In the genomic region with DNA sequence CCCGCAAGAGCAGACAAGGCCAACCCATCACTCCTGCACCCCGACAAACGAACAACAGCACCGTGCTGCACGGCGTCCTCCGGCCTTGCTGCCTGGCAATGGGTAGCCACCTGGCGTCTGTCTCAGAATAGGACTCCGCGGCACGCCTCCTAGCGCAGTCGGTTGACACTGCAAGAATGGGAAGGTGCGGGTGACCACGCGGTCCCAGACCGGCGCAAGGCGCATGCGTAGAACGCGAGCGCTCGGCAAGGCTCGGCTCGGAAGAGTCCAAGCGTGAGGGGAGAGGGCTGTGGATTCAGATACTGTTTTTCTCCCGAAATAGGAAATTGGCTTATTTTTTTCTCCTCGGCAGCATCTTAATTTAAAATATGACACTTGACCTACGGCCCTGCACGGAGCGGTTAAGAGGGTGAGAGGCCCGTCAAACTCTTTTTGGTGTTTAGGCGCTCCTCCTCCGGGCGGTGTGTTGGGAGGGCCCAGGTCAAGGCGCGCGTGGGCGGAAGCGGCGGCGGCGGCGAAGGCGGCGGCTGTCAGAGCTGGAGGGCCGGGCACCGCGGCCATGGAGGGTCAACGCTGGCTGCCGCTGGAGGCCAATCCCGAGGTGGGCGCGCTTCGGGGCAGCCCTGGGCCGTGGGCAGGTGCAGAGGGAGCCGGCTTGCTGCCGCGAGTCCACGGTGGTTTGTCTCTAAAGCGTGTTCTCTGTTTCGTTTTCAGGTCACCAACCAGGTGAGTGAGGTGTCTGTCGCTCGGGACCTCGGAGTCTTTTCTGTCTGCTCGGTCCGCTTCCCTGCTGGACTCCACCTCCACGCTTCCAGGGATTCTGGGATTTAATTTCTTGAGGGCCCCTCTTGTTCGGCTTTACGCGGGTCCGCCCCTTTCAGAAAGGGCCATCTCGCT, we compare ENCODE assay signal across 8 cellular contexts. TPM values are rescaled to one million over a fixed set of nuclear protein-coding genes. Genes with fewer than 3 reads are reported as not detected.
A peak's percentile ranks its signal among the peaks of the same experiment; 100 is the strongest.
DNase-seq lines count a peak whose midpoint lies in the region; ATAC-seq and TF ChIP-seq lines count a peak whose summit lies in the region.

A gene (plus strand): TSS at position 530 of the 897 bp plus-strand sequence. CDS start 30 bp downstream, at position 560.

- no peaks in the 10 kb centered on the region for H3K36me3 ChIP-seq in kidney epithelial cell (ENCODE audit: control insufficient read depth, insufficient read depth, low read length)

- peak within 1 kb of the TSS; percentile 89 for H3K4me3 ChIP-seq in choroid plexus epithelial cell (ENCODE audit: low read depth, low read length)
- peak within 1 kb of the TSS; percentile 87 for H3K4me3 ChIP-seq in kidney epithelial cell (ENCODE audit: low read depth, low read length)

- H3K27me3 ChIP-seq in kidney epithelial cell (ENCODE audit: control insufficient read depth, insufficient read depth, low read length), result no peaks in the 10 kb centered on the region

- TF ChIP-seq CTCF in choroid plexus epithelial cell (conservative IDR thresholded peaks at IDR 0.05; ENCODE audit: low read depth, low read length), result peak; percentile 96
- TF ChIP-seq CTCF in kidney epithelial cell (IDR thresholded peaks at IDR 0.05; ENCODE audit: insufficient read depth, low read length, poor library complexity, severe bottlenecking), result peak; percentile 98

- DNase-seq in Ammon's horn (ENCODE audit: low spot score) (peak; percentile 96), NCI-H510A (lab: John Stamatoyannopoulos, UW) (peak; percentile 43), choroid plexus epithelial cell (ENCODE audit: low read depth) (peak; percentile 97), kidney epithelial cell (ENCODE audit: low read depth) (peak; percentile 73)
- DNase-seq in activated CD4-positive, alpha-beta T cell treated with anti-CD3 and anti-CD28 coated beads for 24 hours (ENCODE audit: low read depth in 2 of 2), result peak; percentile 96 to 98
- peak; percentile 93 to 95 for DNase-seq in stimulated activated CD4-positive, alpha-beta T cell treated with anti-CD3 and anti-CD28 coated beads, Interleukin-1b, Interleukin-23, amount 100 ng/mL, for 1 hour (ENCODE audit: low read depth in 2 of 2)

- ATAC-seq in GM19043 (IDR thresholded peaks at IDR 0.05; ENCODE audit: low read depth, unreplicated experiment), result peak; percentile 96
- ATAC-seq in HG03432 (IDR thresholded peaks at IDR 0.05; ENCODE audit: unreplicated experiment), result peak; percentile 96

RNA-seq across cellular contexts. Expression of the gene that starts here (rescaled TPM):
- 75.5 and 78.6 TPM in 2 replicates for total RNA-seq in kidney epithelial cell

Comparison
In these comparisons a context has a peak if more than half of its experiments do, and no peak if none do; other contexts are left out.
1. Peak in every context shown above with its lines: DNase-seq, ATAC-seq and H3K4me3 ChIP-seq.
2. DNase-seq: peak in every context shown above with its lines; median percentile 97 in activated CD4-positive, alpha-beta T cell treated with anti-CD3 and anti-CD28 coated beads for 24 hours; 97 in choroid plexus epithelial cell; 96 in Ammon's horn; 94 in stimulated activated CD4-positive, alpha-beta T cell treated with anti-CD3 and anti-CD28 coated beads, Interleukin-1b, Interleukin-23, amount 100 ng/mL, for 1 hour; 73 in kidney epithelial cell; 43 in NCI-H510A.